ENCODE assay signal across 24 cellular contexts in the genomic region with DNA sequence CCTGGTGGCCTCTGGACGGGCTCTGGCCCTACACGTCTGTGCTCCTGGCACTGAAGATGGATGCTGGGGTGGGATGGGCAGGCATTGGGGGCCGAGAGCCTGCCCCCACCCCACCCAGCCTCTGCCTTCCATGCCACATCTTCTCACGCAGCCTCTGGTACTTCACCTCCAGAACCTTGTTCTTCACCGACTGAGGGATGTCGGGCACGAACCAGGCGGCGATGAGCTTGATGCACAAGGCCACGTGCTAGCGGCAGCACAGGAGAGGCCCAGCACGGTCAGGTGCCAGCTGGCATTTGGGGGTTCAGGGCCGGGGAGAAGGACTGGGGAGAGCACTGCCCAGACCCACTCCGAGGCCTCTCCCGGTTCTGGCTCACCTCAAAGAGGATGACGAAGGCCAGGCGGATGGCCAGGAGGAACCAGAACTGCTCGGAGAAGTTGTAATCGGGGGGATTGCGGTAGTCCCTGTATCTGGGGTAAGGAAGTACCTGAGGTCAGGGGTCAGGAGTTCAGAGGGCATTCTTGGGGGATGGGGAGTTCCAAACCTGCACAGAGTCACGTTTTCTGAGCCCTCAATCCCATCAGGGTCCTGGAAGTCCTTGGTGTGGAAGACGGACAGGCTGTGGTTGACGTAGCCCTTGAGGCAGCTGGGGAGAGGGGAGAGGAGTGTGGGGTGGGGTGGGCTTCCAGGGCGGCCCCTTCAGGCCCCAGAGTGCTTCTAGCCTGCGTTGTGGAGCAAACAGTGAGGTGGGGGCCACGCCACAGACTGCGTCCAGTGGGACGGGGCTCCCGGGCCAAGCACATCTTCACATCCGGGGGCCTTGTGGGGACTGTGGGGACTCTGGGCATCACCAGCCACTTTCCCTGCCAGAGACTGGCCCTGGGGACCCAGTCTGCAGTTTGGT. TPM values are rescaled to one million over a fixed set of nuclear protein-coding genes. Genes with fewer than 3 reads are reported as not detected.
DNase-seq lines count a peak whose midpoint lies in the region; ATAC-seq lines count a peak whose summit lies in the region.
"Had no signal": no experiment of that assay in that cellular context is flagged by ENCODE, and none has a peak within 500 bp of the region (broad histone marks: within the 10 kb centered on the region; RNA-seq: fewer than 3 reads in every experiment).

No MANE protein-coding gene starts in this region.

- peak overlapping the region; percentile 82 for H3K27ac ChIP-seq in trophoblast cell (ENCODE audit: low read depth, low read length)
- H3K27ac ChIP-seq: BLaER1, epithelial cell of prostate, PC-9 had no signal

- H3K14ac ChIP-seq in trophoblast cell (ENCODE audit: low read length), result peak overlapping the region; percentile 64

- peak overlapping the region; percentile 15 for H4K12ac ChIP-seq in trophoblast cell (ENCODE audit: low read depth, low read length)

- no peak for DNase-seq in activated T-cell treated with anti-CD3 and anti-CD28 coated beads, Interleukin-2, amount 50 U/mL, for 4 hours
- DNase-seq in activated T-cell treated with anti-CD3 and anti-CD28 coated beads for 4 hours (no peak), immature natural killer cell (no peak), trophoblast cell (no peak)
- DNase-seq: activated CD4-positive, alpha-beta memory T cell treated with anti-CD3 and anti-CD28 coated beads for 36 hours; activated T-cell treated with anti-CD3 and anti-CD28 coated beads, Interleukin-2, amount 50 U/mL, for 1 hour; H9; head of caudate nucleus; left ventricle myocardium inferior; MG63; NCI-H1417 treated with DMSO at 0.1 percent for 48 hours; NCI-H2107; PC-9; stimulated activated CD4-positive, alpha-beta T cell treated with anti-CD3 and anti-CD28 coated beads, Interleukin-12 subunit alpha, Interleukin-12 subunit beta, amount 100 ng/mL, for 4 hours had no signal

- no peak overlapping the region for H3K4ac ChIP-seq in trophoblast cell (ENCODE audit: low read depth, low read length)

- ATAC-seq in activated T-cell treated with anti-CD3 and anti-CD28 coated beads, Interleukin-2, amount 50 U/mL, for 4 hours, result no peak
- ATAC-seq in GM19395 (IDR thresholded peaks at IDR 0.05; ENCODE audit: unreplicated experiment) (no peak), GM21737 (IDR thresholded peaks at IDR 0.05; ENCODE audit: unreplicated experiment) (no peak), HG03175 (IDR thresholded peaks at IDR 0.05; ENCODE audit: unreplicated experiment) (no peak)

- H3K4me3 Mint-ChIP-seq in activated T-cell treated with anti-CD3 and anti-CD28 coated beads, Interleukin-2, amount 50 U/mL, for 4 hours, result peak overlapping the region; percentile 33
- H3K4me3 Mint-ChIP-seq in IgD-negative memory B cell (peak overlapping the region in 3 of 4 donors; percentile 27 to 74 (median 38)), immature natural killer cell (peak overlapping the region in 4 of 5 donors; percentile 19 to 70 (median 44))

- peaks cover 19 to 32% of the 10 kb centered on the region in 2 experiments for H3K4me1 ChIP-seq in trophoblast cell (ENCODE audit: control insufficient read depth in 1 of 2, insufficient read depth in 2 of 2, low read length in 2 of 2)

- H3K4me2 ChIP-seq in trophoblast cell (ENCODE audit: low read length), result no peak overlapping the region

- H2BK12ac ChIP-seq in trophoblast cell (ENCODE audit: low read length), result peak overlapping the region; percentile 78

- H2AK5ac ChIP-seq in trophoblast cell (ENCODE audit: low read length), result peak overlapping the region; percentile 76

- no peak overlapping the region for H3K4me3 ChIP-seq in trophoblast cell (ENCODE audit: low read depth, low read length)
- H3K4me3 ChIP-seq: MG63 had no signal

- H3K9ac ChIP-seq in trophoblast cell (ENCODE audit: low read length), result no peak overlapping the region
- H3K9ac ChIP-seq: BLaER1 had no signal

- H3K23ac ChIP-seq in trophoblast cell (ENCODE audit: low read length), result no peak overlapping the region

- peak overlapping the region; percentile 72 for H2BK120ac ChIP-seq in trophoblast cell (ENCODE audit: insufficient read depth, low read length, poor library complexity)

- H3K9me3 ChIP-seq in trophoblast cell (ENCODE audit: insufficient read depth, low read depth, low read length), result peaks cover 6% of the 10 kb centered on the region
- H3K9me3 ChIP-seq: BLaER1, left ventricle myocardium inferior, MG63 had no signal

- H3K27ac Mint-ChIP-seq in IgD-negative memory B cell (no peak overlapping the region), immature natural killer cell (no peak overlapping the region)
- H3K27ac Mint-ChIP-seq: activated CD4-positive, alpha-beta memory T cell treated with anti-CD3 and anti-CD28 coated beads for 36 hours; activated naive CD8-positive, alpha-beta T cell; H9 had no signal

- no peaks in the 10 kb centered on the region for H3K27me3 ChIP-seq in trophoblast cell (ENCODE audit: insufficient read depth, low read length)
- H3K27me3 ChIP-seq: BLaER1, MG63 had no signal

- H3K18ac ChIP-seq in trophoblast cell (ENCODE audit: low read length), result peak overlapping the region; percentile 44

- no peaks in the 10 kb centered on the region for H3K27me3 Mint-ChIP-seq in activated T-cell treated with anti-CD3 and anti-CD28 coated beads, Interleukin-2, amount 50 U/mL, for 4 hours (ENCODE audit: low read depth)
- no peaks in the 10 kb centered on the region for H3K27me3 Mint-ChIP-seq in IgD-negative memory B cell
- peaks cover 4 to 11% (median 8%) of the 10 kb centered on the region in 3 donors for H3K27me3 Mint-ChIP-seq in immature natural killer cell (ENCODE audit: low read depth in 3 of 3)
- H3K27me3 Mint-ChIP-seq: activated CD4-positive, alpha-beta memory T cell treated with anti-CD3 and anti-CD28 coated beads for 36 hours; activated naive CD8-positive, alpha-beta T cell had no signal

- peak overlapping the region; percentile 87 for H4K91ac ChIP-seq in trophoblast cell (ENCODE audit: low read depth, low read length)

- H3K9me3 Mint-ChIP-seq in activated T-cell treated with anti-CD3 and anti-CD28 coated beads, Interleukin-2, amount 50 U/mL, for 4 hours, result no peaks in the 10 kb centered on the region
- H3K9me3 Mint-ChIP-seq in IgD-negative memory B cell, result no peaks in the 10 kb centered on the region
- no peaks in the 10 kb centered on the region for H3K9me3 Mint-ChIP-seq in immature natural killer cell
- H3K9me3 Mint-ChIP-seq: activated CD4-positive, alpha-beta memory T cell treated with anti-CD3 and anti-CD28 coated beads for 36 hours; H9 had no signal

- peaks cover 20% of the 10 kb centered on the region for H3K4me1 Mint-ChIP-seq in activated T-cell treated with anti-CD3 and anti-CD28 coated beads, Interleukin-2, amount 50 U/mL, for 4 hours (ENCODE audit: low read depth)
- H3K4me1 Mint-ChIP-seq in IgD-negative memory B cell (peaks cover 0 to 19% (median 10%) of the 10 kb centered on the region in 3 donors), immature natural killer cell (peaks cover 27% of the 10 kb centered on the region in 2 donors)

- H2BK5ac ChIP-seq in trophoblast cell (ENCODE audit: low read depth, low read length, poor library complexity), result peak overlapping the region; percentile 23

- peaks cover 20% of the 10 kb centered on the region for H3K79me1 ChIP-seq in trophoblast cell (ENCODE audit: low read length)

- no peaks in the 10 kb centered on the region for H3K36me3 Mint-ChIP-seq in activated T-cell treated with anti-CD3 and anti-CD28 coated beads, Interleukin-2, amount 50 U/mL, for 4 hours (ENCODE audit: insufficient read depth)
- H3K36me3 Mint-ChIP-seq in IgD-negative memory B cell, result peaks cover 1% of the 10 kb centered on the region
- H3K36me3 Mint-ChIP-seq in immature natural killer cell, result peaks cover 0 to 5% (median 5%) of the 10 kb centered on the region in 3 donors
- H3K36me3 Mint-ChIP-seq: activated naive CD8-positive, alpha-beta T cell had no signal

- no peaks in the 10 kb centered on the region for H3K36me3 ChIP-seq in trophoblast cell (ENCODE audit: control insufficient read depth in 1 of 2, insufficient read depth in 2 of 2, low read length in 2 of 2)
- H3K36me3 ChIP-seq: BLaER1, left ventricle myocardium inferior, MG63 had no signal

- H2AFZ ChIP-seq in trophoblast cell (ENCODE audit: insufficient read depth, low read length, poor library complexity), result no peak overlapping the region
- H2AFZ ChIP-seq: PC-9 had no signal

- no peak overlapping the region for H4K8ac ChIP-seq in trophoblast cell (ENCODE audit: low read depth, low read length)

- H3K79me2 ChIP-seq in trophoblast cell (ENCODE audit: control insufficient read depth, insufficient read depth, low read length, poor library complexity), result peaks cover 14% of the 10 kb centered on the region

- no CpG with 5 or more reads among the region's 30 CpGs for WGBS in trophoblast cell (ENCODE audit: extremely low coverage, insufficient coverage, insufficient read length)

RNA-seq across cellular contexts. Expression of a gene that starts 3.8 kb away (rescaled TPM):
- 10 to 100 TPM; 26.7 to 29.3 (median 29.2) TPM for total RNA-seq in activated T-cell treated with anti-CD3 and anti-CD28 coated beads, Interleukin-2, amount 50 U/mL, for 4 hours
- polyA plus RNA-seq in IgD-negative memory B cell (130 TPM), immature natural killer cell (100 to 1,000 TPM; 238 to 392 (median 259) TPM)
- polyA plus RNA-seq in trophoblast cell (2013), result 49.3 and 51.6 TPM in 2 replicates

RNA-seq across cellular contexts. Expression of a gene that starts 23.2 kb away (rescaled TPM):
- 10 to 100 TPM; 16.5 to 21.7 (median 20.4) TPM for total RNA-seq in activated T-cell treated with anti-CD3 and anti-CD28 coated beads, Interleukin-2, amount 50 U/mL, for 4 hours
- 4.9 TPM for polyA plus RNA-seq in IgD-negative memory B cell
- 1 to 10 TPM in 2 of 3 donors, not detected in 1; 2.3 to 4.4 TPM for polyA plus RNA-seq in immature natural killer cell
- 16.3 and 16.5 TPM in 2 replicates for polyA plus RNA-seq in trophoblast cell (2013)
- total RNA-seq: A673, cerebellum had no signal

RNA-seq across cellular contexts. Expression of a gene that starts 24.6 kb away (rescaled TPM):
- total RNA-seq in activated T-cell treated with anti-CD3 and anti-CD28 coated beads, Interleukin-2, amount 50 U/mL, for 4 hours, result under 1 TPM; 0.11 to 0.40 (median 0.16) TPM
- polyA plus RNA-seq in IgD-negative memory B cell (not detected), immature natural killer cell (under 1 TPM in 1 of 3 donors, not detected in 2; 0.36 TPM)
- polyA plus RNA-seq in trophoblast cell (2013), result 44.7 and 45.2 TPM in 2 replicates
- total RNA-seq: A673, mononuclear cell had no signal

RNA-seq across cellular contexts. Expression of a gene that starts 31.5 kb away (rescaled TPM):
- total RNA-seq in activated T-cell treated with anti-CD3 and anti-CD28 coated beads, Interleukin-2, amount 50 U/mL, for 4 hours, result 10 to 100 TPM; 25.7 to 30.9 (median 29.1) TPM
- 10.9 TPM for polyA plus RNA-seq in IgD-negative memory B cell
- 10 to 100 TPM; 11.5 to 17.3 (median 16.1) TPM for polyA plus RNA-seq in immature natural killer cell
- polyA plus RNA-seq in trophoblast cell (2013), result 27.0 and 28.6 TPM in 2 replicates

RNA-seq across cellular contexts. Expression of a gene that starts 49.3 kb away (rescaled TPM):
- 1 to 10 TPM; 3.8 to 6.1 (median 5.5) TPM for total RNA-seq in activated T-cell treated with anti-CD3 and anti-CD28 coated beads, Interleukin-2, amount 50 U/mL, for 4 hours
- polyA plus RNA-seq in IgD-negative memory B cell (not detected), immature natural killer cell (under 1 TPM in 1 of 3 donors, not detected in 2; 0.53 TPM)
- polyA plus RNA-seq in trophoblast cell (2013), result 18.4 and 19.5 TPM in 2 replicates
